Comparison of ENCODE assay signal across 18 cellular contexts in the genomic region with DNA sequence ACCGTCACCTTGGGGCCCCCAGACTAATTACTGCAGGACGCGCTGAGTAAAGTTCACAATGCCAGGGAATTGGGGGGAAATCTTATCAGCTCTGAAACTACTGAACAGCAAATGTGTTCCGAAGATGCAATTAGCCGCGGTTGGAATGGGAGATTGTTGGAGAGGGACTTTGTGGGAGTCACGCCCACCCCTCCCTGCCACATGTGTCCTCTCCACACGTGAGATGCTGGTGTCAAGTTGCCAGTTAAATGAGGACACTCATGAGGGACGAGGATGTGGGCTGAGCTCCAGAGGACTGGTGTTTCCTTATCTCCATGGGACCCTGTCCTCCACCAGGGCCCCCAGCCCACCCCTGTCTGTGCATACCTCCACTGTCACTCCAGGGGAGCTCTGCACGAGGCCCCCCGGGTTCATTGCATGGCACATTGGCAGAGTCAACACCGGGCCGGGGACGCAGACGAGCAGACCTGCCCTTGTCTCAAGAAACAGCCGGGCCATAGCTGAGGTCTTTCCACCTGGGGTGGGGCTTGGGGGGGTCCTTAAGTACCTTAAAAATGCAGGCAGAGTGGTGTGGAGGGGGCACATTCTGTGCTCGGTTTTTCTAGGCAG.
DNase-seq lines count a peak whose midpoint lies in the region; ATAC-seq, FAIRE-seq and TF ChIP-seq lines count a peak whose summit lies in the region.
"Had no signal": no experiment of that assay in that cellular context is flagged by ENCODE, and none has a peak within 500 bp of the region (broad histone marks: within the 10 kb centered on the region; RNA-seq: fewer than 3 reads in every experiment).

No MANE protein-coding gene starts in this region.

- 0 out of 2 replicates have a peak, but pooled peaks cover 4% of the 10 kb centered on the region for H3K27me3 ChIP-seq in SJCRH30
- H3K27me3 ChIP-seq: BLaER1 treated with 17β-estradiol and CSF1 and Interleukin-3, amounts not matched to agents 10 nM and 100 nM had no signal

- no peaks in the 10 kb centered on the region for H3K36me3 Mint-ChIP-seq in progenitor cell of endocrine pancreas (ENCODE audit: insufficient read depth)
- H3K36me3 Mint-ChIP-seq in stimulated activated naive B cell treated with anti-CD40 and anti-IgM and Interleukin-4, amounts not matched to agents 10 μg/mL and 1 μg/mL and 100 μg/mL, for 72 hours = no peaks in the 10 kb centered on the region

- FAIRE-seq in kidney (lab: Jason Lieb, UNC) = no peak
- FAIRE-seq: GM12878, GM18507, HepG2 had no signal

- peaks cover 19% of the 10 kb centered on the region for H3K27me3 Mint-ChIP-seq in progenitor cell of endocrine pancreas
- H3K27me3 Mint-ChIP-seq in stimulated activated naive B cell treated with anti-CD40 and anti-IgM and Interleukin-4, amounts not matched to agents 10 μg/mL and 1 μg/mL and 100 μg/mL, for 72 hours = no peaks in the 10 kb centered on the region
- H3K27me3 Mint-ChIP-seq: CD4-positive, alpha-beta T cell had no signal

- H3K9me3 Mint-ChIP-seq in progenitor cell of endocrine pancreas (ENCODE audit: low read depth) = no peaks in the 10 kb centered on the region
- H3K9me3 Mint-ChIP-seq in stimulated activated naive B cell treated with anti-CD40 and anti-IgM and Interleukin-4, amounts not matched to agents 10 μg/mL and 1 μg/mL and 100 μg/mL, for 72 hours = no peaks in the 10 kb centered on the region
- H3K9me3 Mint-ChIP-seq: CD4-positive, alpha-beta T cell had no signal

- no peaks in the 10 kb centered on the region for H3K36me3 ChIP-seq in SJCRH30
- no peaks in the 10 kb centered on the region for H3K36me3 ChIP-seq in kidney (ENCODE audit: control insufficient read depth in 1 of 2, insufficient read depth in 2 of 2, low read length in 2 of 2)
- H3K36me3 ChIP-seq: BLaER1 treated with 17β-estradiol and CSF1 and Interleukin-3, amounts not matched to agents 10 nM and 100 nM had no signal

- peak overlapping the region; percentile 25 for H3K4me3 Mint-ChIP-seq in progenitor cell of endocrine pancreas (ENCODE audit: low read depth)
- no peak overlapping the region for H3K4me3 Mint-ChIP-seq in stimulated activated naive B cell treated with anti-CD40 and anti-IgM and Interleukin-4, amounts not matched to agents 10 μg/mL and 1 μg/mL and 100 μg/mL, for 72 hours
- H3K4me3 Mint-ChIP-seq: CD4-positive, alpha-beta T cell had no signal

- H3K4me3 ChIP-seq in SJCRH30 = no peak overlapping the region
- no peak overlapping the region for H3K4me3 ChIP-seq in kidney (ENCODE audit: low read length in 2 of 2)
- H3K4me3 ChIP-seq: BLaER1 treated with 17β-estradiol and CSF1 and Interleukin-3, amounts not matched to agents 10 nM and 100 nM; GM12878; GM23248 had no signal

- H3K4me1 ChIP-seq in SJCRH30 (no peaks in the 10 kb centered on the region; the same call in 1 of the 2 replicates), kidney (ENCODE audit: control insufficient read depth in 1 of 2, insufficient read depth in 1 of 2, low read depth in 1 of 2, low read length in 2 of 2) (no peaks in the 10 kb centered on the region)

- DNase-seq in NCI-H2029 (lab: John Stamatoyannopoulos, UW) (peak; percentile 34), NCI-H2029 treated with DMSO at 0.1 percent for 48 hours (lab: John Stamatoyannopoulos, UW) (no peak), SJCRH30 (peak; percentile 39 to 58), kidney (peak; percentile 66), progenitor cell of endocrine pancreas (ENCODE audit: low spot score, unreplicated experiment) (no peak)
- no peak for DNase-seq in activated CD4-positive, alpha-beta T cell treated with anti-CD3 and anti-CD28 coated beads for 1 hour
- no peak for DNase-seq in stimulated activated naive B cell treated with anti-CD40 and anti-IgM and Interleukin-4, amounts not matched to agents 10 μg/mL and 1 μg/mL and 100 μg/mL, for 72 hours
- DNase-seq: Calu3; CD4-positive, alpha-beta T cell; DMS 273 treated with DMSO at 0.1 percent for 48 hours; DMS79; GM23248 had no signal

- intact Hi-C loops in kidney (cut with DNase I) = no loop called here

- H3K4me1 Mint-ChIP-seq in progenitor cell of endocrine pancreas (ENCODE audit: low read depth) = peaks cover 20% of the 10 kb centered on the region
- H3K4me1 Mint-ChIP-seq in stimulated activated naive B cell treated with anti-CD40 and anti-IgM and Interleukin-4, amounts not matched to agents 10 μg/mL and 1 μg/mL and 100 μg/mL, for 72 hours = no peaks in the 10 kb centered on the region

- H3K27ac ChIP-seq in SJCRH30 (peak overlapping the region; percentile 7), kidney (ENCODE audit: low read depth in 2 of 2, low read length in 2 of 2) (no peak overlapping the region)
- H3K27ac ChIP-seq: 22Rv1, GM23248 had no signal

- H3K9ac ChIP-seq in kidney (ENCODE audit: low read length in 2 of 2) = no peak overlapping the region
- H3K9ac ChIP-seq: BLaER1 treated with 17β-estradiol and CSF1 and Interleukin-3, amounts not matched to agents 10 nM and 100 nM; GM23248 had no signal

- H3K27ac Mint-ChIP-seq in progenitor cell of endocrine pancreas = no peak overlapping the region
- H3K27ac Mint-ChIP-seq in stimulated activated naive B cell treated with anti-CD40 and anti-IgM and Interleukin-4, amounts not matched to agents 10 μg/mL and 1 μg/mL and 100 μg/mL, for 72 hours = no peak overlapping the region
- H3K27ac Mint-ChIP-seq: CD4-positive, alpha-beta T cell had no signal

- no peak for ATAC-seq in stimulated activated naive B cell treated with anti-CD40 and anti-IgM and Interleukin-4, amounts not matched to agents 10 μg/mL and 1 μg/mL and 100 μg/mL, for 72 hours (replicated peaks)
- no peak for ATAC-seq in HG03457 (IDR thresholded peaks at IDR 0.05; ENCODE audit: unreplicated experiment)
- ATAC-seq: GM12878, HepG2 had no signal

- H3K9me3 ChIP-seq in SJCRH30 (replicated peaks) (no peaks in the 10 kb centered on the region), kidney (ENCODE audit: control insufficient read depth in 1 of 2, low read length in 2 of 2) (no peaks in the 10 kb centered on the region)

- no peak for TF ChIP-seq CTCF in kidney (IDR thresholded peaks at IDR 0.05; ENCODE audit: borderline replicate concordance, extremely low read depth, insufficient read depth)
- no peak for TF ChIP-seq CTCF in progenitor cell of endocrine pancreas (IDR thresholded peaks at IDR 0.05; ENCODE audit: unreplicated experiment)

Comparison
In these comparisons a context has a peak if more than half of its experiments do, and no peak if none do; other contexts are left out.
1. DNase-seq: peak in NCI-H2029 (single experiment), SJCRH30 (2 of 2) and kidney (single experiment); none in NCI-H2029 treated with DMSO at 0.1 percent for 48 hours (single experiment), progenitor cell of endocrine pancreas (single experiment), activated CD4-positive, alpha-beta T cell treated with anti-CD3 and anti-CD28 coated beads for 1 hour (single experiment) and stimulated activated naive B cell treated with anti-CD40 and anti-IgM and Interleukin-4, amounts not matched to agents 10 μg/mL and 1 μg/mL and 100 μg/mL, for 72 hours (single experiment).